8 cellular contexts compared by ENCODE assay signal in genomic region chr2:151828143-151828889, GRCh38.
DNase-seq lines count a peak whose midpoint lies in the region; ATAC-seq and TF ChIP-seq lines count a peak whose summit lies in the region.

Gene ARL5A, minus strand, starts transcription at chr2:151828421. Its CDS starts 245 bp downstream, at chr2:151828176.

- peaks cover 39% of the 10 kb centered on the region for H4K20me1 ChIP-seq in OCI-LY3 (ENCODE audit: insufficient read depth, low read length)

- peaks cover 49% of the 10 kb centered on the region for H3K79me2 ChIP-seq in OCI-LY3 (ENCODE audit: low read length)

- TF ChIP-seq CTCF in OCI-LY3 (IDR thresholded peaks at IDR 0.05; ENCODE audit: low read depth, low read length): no peak

- peak within 1 kb of the TSS; percentile 93 for H2AFZ ChIP-seq in OCI-LY3 (ENCODE audit: low read depth, low read length)

- H3K36me3 ChIP-seq in OCI-LY3 (replicated peaks; ENCODE audit: low read depth, low read length): peaks cover 3% of the 10 kb centered on the region

- H3K9ac ChIP-seq in OCI-LY3 (ENCODE audit: low read length): peak within 1 kb of the TSS; percentile 96

- peak; percentile 96 for ATAC-seq in GM21515 (IDR thresholded peaks at IDR 0.05; ENCODE audit: unreplicated experiment)

- H3K4me1 ChIP-seq in OCI-LY3 (ENCODE audit: low read length): peaks cover 27% of the 10 kb centered on the region

- H3K27ac ChIP-seq in OCI-LY3 (ENCODE audit: low read length): peak within 1 kb of the TSS; percentile 66

- H3K4me2 ChIP-seq in OCI-LY3 (ENCODE audit: low read length): peak within 1 kb of the TSS; percentile 91

- peaks cover 13% of the 10 kb centered on the region; the same call in 1 of the 2 replicates for H3K27me3 ChIP-seq in OCI-LY3 (ENCODE audit: low read depth, low read length)

- no peaks in the 10 kb centered on the region for H3K9me3 ChIP-seq in OCI-LY3 (ENCODE audit: insufficient read depth, low read length)

- peak; percentile 97 for DNase-seq in D341Med (ENCODE audit: low spot score)
- DNase-seq in HuH-7 (ENCODE audit: low spot score): peak; percentile 84
- DNase-seq in activated CD8-positive, alpha-beta memory T cell treated with anti-CD3 and anti-CD28 coated beads, Interleukin-2, amount 50 U/mL, for 48 hours: peak; percentile 97
- peak; percentile 79 for DNase-seq in epidermal melanocyte (ENCODE audit: insufficient read length, low spot score)
- DNase-seq in middle frontal gyrus (ENCODE audit: extremely low spot score, low spot score): peak; percentile 89
- DNase-seq in stimulated activated CD8-positive, alpha-beta memory T cell treated with anti-CD3 and anti-CD28 coated beads, Interleukin-2, amount 100 ng/mL, for 48 hours (ENCODE audit: low read depth in 2 of 2): peak; percentile 87 to 90

- H3K4me3 ChIP-seq in OCI-LY3 (ENCODE audit: low read length): peak within 1 kb of the TSS; percentile 100

Comparison
In these comparisons a context has a peak if more than half of its experiments do, and no peak if none do; other contexts are left out.
1. Peak in every context shown above with its lines: DNase-seq, ATAC-seq, H3K4me3 ChIP-seq and H3K27ac ChIP-seq.